Comparison of ENCODE assay signal across 7 cellular contexts in genomic region chr6:40845588-40845987, GRCh38.
DNase-seq lines count a peak whose midpoint lies in the region; ATAC-seq, FAIRE-seq and TF ChIP-seq lines count a peak whose summit lies in the region.

No MANE protein-coding gene starts in this region.

- ATAC-seq in HG03196 (IDR thresholded peaks at IDR 0.05; ENCODE audit: unreplicated experiment) = no peak

- no peaks in the 10 kb centered on the region for H3K79me2 ChIP-seq in DOHH2 (ENCODE audit: control insufficient read depth, low read length)

- H3K4me3 ChIP-seq in DOHH2 (ENCODE audit: low read length) (no peak overlapping the region), fibroblast of villous mesenchyme (ENCODE audit: low read depth, low read length) (no peak overlapping the region)

- peak; percentile 64 for TF ChIP-seq CTCF in DOHH2 (IDR thresholded peaks at IDR 0.05; ENCODE audit: low read depth, low read length, poor library complexity, severe bottlenecking)
- peak; percentile 54 for TF ChIP-seq CTCF in fibroblast of villous mesenchyme (IDR thresholded peaks at IDR 0.05; ENCODE audit: insufficient read depth, low read depth, low read length)

- no peaks in the 10 kb centered on the region for H3F3A ChIP-seq in DOHH2 (ENCODE audit: control insufficient read depth, insufficient read depth)

- no peaks in the 10 kb centered on the region; the same call in 1 of the 2 replicates for H3K4me1 ChIP-seq in DOHH2 (ENCODE audit: control insufficient read depth, low read length)

- H3K9me3 ChIP-seq in DOHH2 (ENCODE audit: control insufficient read depth, insufficient read depth, low read length) = no peaks in the 10 kb centered on the region

- H3K4me2 ChIP-seq in DOHH2 (ENCODE audit: low read length) = no peak overlapping the region

- peaks cover 21% of the 10 kb centered on the region for H3K27me3 ChIP-seq in DOHH2 (ENCODE audit: control insufficient read depth, low read length)

- no peaks in the 10 kb centered on the region for H3K9me2 ChIP-seq in DOHH2 (replicated peaks; ENCODE audit: control insufficient read depth, low read length)

- H3K36me3 ChIP-seq in DOHH2 (ENCODE audit: control insufficient read depth, low read length) = no peaks in the 10 kb centered on the region

- no peaks in the 10 kb centered on the region for H4K20me1 ChIP-seq in DOHH2 (ENCODE audit: control insufficient read depth, insufficient read depth, low read depth, low read length)

- DNase-seq in HTR-8/SVneo (ENCODE audit: insufficient read length, low spot score) = peak; percentile 41
- peak; percentile 26 for DNase-seq in SW480 (ENCODE audit: low spot score)
- DNase-seq in fibroblast of villous mesenchyme (ENCODE audit: low read depth) = peak; percentile 33
- peak; percentile 30 for DNase-seq in renal cortical epithelial cell (ENCODE audit: low read depth)
- DNase-seq in NCI-H1048 (lab: John Stamatoyannopoulos, UW) = no peak

- FAIRE-seq in HTR-8/SVneo (lab: Jason Lieb, UNC) = peak; percentile 33

- H3K27ac ChIP-seq in DOHH2 (ENCODE audit: low read depth, low read length) = no peak overlapping the region
